ENCODE assay signal across 20 cellular contexts in the genomic region with DNA sequence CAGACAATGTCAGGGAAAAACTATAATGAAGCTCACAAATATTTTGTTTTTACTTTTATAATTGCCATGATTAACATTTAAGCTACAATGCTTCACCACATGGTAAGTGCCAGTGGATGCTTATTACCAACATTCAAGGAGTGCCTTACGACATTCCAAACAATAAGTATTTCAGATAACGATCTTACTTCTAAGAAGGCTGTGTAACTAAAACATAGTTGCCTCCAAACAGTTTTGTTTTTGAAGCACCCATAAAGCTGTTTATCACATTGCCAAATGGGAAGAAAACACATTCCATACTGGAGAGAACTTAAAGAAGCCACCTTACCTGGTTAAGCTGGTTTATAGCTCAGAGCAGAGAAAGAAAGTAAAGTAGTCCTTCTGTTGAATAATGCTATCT.
"Had no signal": no experiment of that assay in that cellular context is flagged by ENCODE, and none has a peak within 500 bp of the region (broad histone marks: within the 10 kb centered on the region; RNA-seq: fewer than 3 reads in every experiment).

No MANE protein-coding gene starts in this region.

- H3K4me3 Mint-ChIP-seq: natural killer cell, neural crest cell had no signal

- H3K4me1 ChIP-seq: right atrium auricular region, upper lobe of left lung had no signal

- H3K9me3 Mint-ChIP-seq: natural killer cell, neural crest cell had no signal

- ATAC-seq: gastroesophageal sphincter, left cardiac atrium, left ventricle myocardium superior, natural killer cell had no signal

- H3K4me1 Mint-ChIP-seq: natural killer cell had no signal

- H3K9me3 ChIP-seq: esophagus muscularis mucosa, gastroesophageal sphincter, mucosa of descending colon, right atrium auricular region, sigmoid colon, upper lobe of left lung, vagina had no signal

- DNase-seq: cortex of kidney; dorsolateral prefrontal cortex; effector CD8-positive, alpha-beta T cell; foreskin fibroblast; glutamatergic neuron; kidney; left cardiac atrium; left ventricle myocardium superior; mucosa of descending colon; natural killer cell; posterior cingulate gyrus; sigmoid colon; stimulated activated naive CD4-positive, alpha-beta T cell; upper lobe of left lung had no signal

- H3K4me3 ChIP-seq: dorsolateral prefrontal cortex, esophagus muscularis mucosa, gastroesophageal sphincter, mucosa of descending colon, right atrium auricular region, sigmoid colon, skin epidermis, upper lobe of left lung, vagina had no signal

- H3K27ac Mint-ChIP-seq: natural killer cell had no signal

- H3K27me3 ChIP-seq: dorsolateral prefrontal cortex, esophagus muscularis mucosa, gastroesophageal sphincter, right atrium auricular region, sigmoid colon, upper lobe of left lung, vagina had no signal

- H3K36me3 Mint-ChIP-seq: natural killer cell had no signal

- H3K36me3 ChIP-seq: right atrium auricular region, vagina had no signal

- H3K27ac ChIP-seq: dorsolateral prefrontal cortex, esophagus muscularis mucosa, gastroesophageal sphincter, right atrium auricular region, sigmoid colon, skin epidermis, upper lobe of left lung, vagina had no signal
